ENCODE assay signal across 12 cellular contexts in genomic region chr9:83231039-83231438, GRCh38.
DNase-seq lines count a peak whose midpoint lies in the region; ATAC-seq, FAIRE-seq and TF ChIP-seq lines count a peak whose summit lies in the region.
"Had no signal": no experiment of that assay in that cellular context is flagged by ENCODE, and none has a peak within 500 bp of the region (broad histone marks: within the 10 kb centered on the region; RNA-seq: fewer than 3 reads in every experiment).

No MANE protein-coding gene starts in this region.

- no peak overlapping the region for H3K27ac ChIP-seq in RWPE2 (ENCODE audit: poor library complexity, severe bottlenecking)

- FAIRE-seq in D721Med (lab: Jason Lieb, UNC) = no peak

- no peaks in the 10 kb centered on the region for H3K4me1 ChIP-seq in RWPE2 (ENCODE audit: insufficient read depth, poor library complexity, severe bottlenecking)

- no peaks in the 10 kb centered on the region for H3K36me3 ChIP-seq in RWPE2 (ENCODE audit: low read depth)

- TF ChIP-seq CTCF in D721Med (IDR thresholded peaks at IDR 0.05; ENCODE audit: insufficient read depth, missing control alignments) = peak; percentile 40
- TF ChIP-seq CTCF in RWPE2 (IDR thresholded peaks at IDR 0.05; ENCODE audit: poor library complexity, severe bottlenecking) = peak; percentile 71

- no peaks in the 10 kb centered on the region for H3K27me3 ChIP-seq in RWPE2 (ENCODE audit: insufficient read depth, poor library complexity, severe bottlenecking)

- H3K9me3 ChIP-seq in RWPE2 (ENCODE audit: severe bottlenecking) = no peaks in the 10 kb centered on the region

- ATAC-seq in GM21526 (IDR thresholded peaks at IDR 0.05; ENCODE audit: low FRiP score, unreplicated experiment) (peak; percentile 58), RWPE2 (ENCODE audit: low read depth) (peak; percentile 66; the same call in 2 of the 3 replicates), GM18868 (IDR thresholded peaks at IDR 0.05; ENCODE audit: unreplicated experiment) (no peak), GM21786 (IDR thresholded peaks at IDR 0.05; ENCODE audit: unreplicated experiment) (no peak)

- no peak overlapping the region for H3K4me3 ChIP-seq in RWPE2 (ENCODE audit: severe bottlenecking)

- DNase-seq in D721Med (ENCODE audit: insufficient read length, low spot score) = no peak
- no peak for DNase-seq in RWPE2 (ENCODE audit: low spot score)
- DNase-seq in kidney tubule cell (ENCODE audit: low spot score) = peak; percentile 77
- no peak for DNase-seq in GM19240 (ENCODE audit: insufficient read length, low spot score)
- no peak for DNase-seq in activated CD8-positive, alpha-beta memory T cell treated with anti-CD3 and anti-CD28 coated beads, Interleukin-2, amount 50 U/mL, for 4 hours
- DNase-seq: activated T-cell treated with anti-CD3 and anti-CD28 coated beads for 4 hours; H7; nucleus accumbens; stimulated activated CD4-positive, alpha-beta T cell treated with anti-CD3 and anti-CD28 coated beads, Interleukin-4, amount 100 ng/mL, for 24 hours had no signal

Comparison
In these comparisons a context has a peak if more than half of its experiments do, and no peak if none do; other contexts are left out.
1. ATAC-seq: peak in GM21526 (single experiment) and RWPE2 (single experiment); none in GM18868 (single experiment) and GM21786 (single experiment).